10 cellular contexts compared by ENCODE assay signal in genomic region chr11:117970400-117971024, GRCh38. TPM values are rescaled to one million over a fixed set of nuclear protein-coding genes. Genes with fewer than 3 reads are reported as not detected.
DNase-seq lines count a peak whose midpoint lies in the region; ATAC-seq, FAIRE-seq and TF ChIP-seq lines count a peak whose summit lies in the region.
"Had no signal": no experiment of that assay in that cellular context is flagged by ENCODE, and none has a peak within 500 bp of the region (broad histone marks: within the 10 kb centered on the region; RNA-seq: fewer than 3 reads in every experiment).

No MANE protein-coding gene starts in this region.

- no peak overlapping the region for H3K27ac ChIP-seq in esophagus muscularis mucosa (replicated peaks in 1 of 4)
- H3K27ac ChIP-seq: WERI-Rb-1 had no signal

- H3K4me1 ChIP-seq in esophagus muscularis mucosa, result no peaks in the 10 kb centered on the region

- H3K9me3 ChIP-seq in esophagus muscularis mucosa, result no peaks in the 10 kb centered on the region

- no peak overlapping the region for H3K4me3 ChIP-seq in esophagus muscularis mucosa

- no peak for FAIRE-seq in urothelium cell line (lab: Jason Lieb, UNC)

- no peak for TF ChIP-seq POLR2A in esophagus muscularis mucosa (IDR thresholded peaks at IDR 0.05; ENCODE audit: low read depth)

- H3K36me3 ChIP-seq in esophagus muscularis mucosa, result no peaks in the 10 kb centered on the region
- H3K36me3 ChIP-seq: WERI-Rb-1 had no signal

- WGBS in esophagus muscularis mucosa, result 77% methylated on average over 4 of the region's 4 CpGs

- no peak for ATAC-seq in HG03457 (IDR thresholded peaks at IDR 0.05; ENCODE audit: unreplicated experiment)
- ATAC-seq in GM21825 (IDR thresholded peaks at IDR 0.05; ENCODE audit: unreplicated experiment), result no peak

- intact Hi-C loops in esophagus muscularis mucosa (cut with DNase I), result no loop called here

- TF ChIP-seq CTCF in esophagus muscularis mucosa (IDR thresholded peaks at IDR 0.05), result no peak

- TF ChIP-seq EP300 in esophagus muscularis mucosa (IDR thresholded peaks at IDR 0.05), result no peak

- peak; percentile 44 for DNase-seq in stimulated activated CD4-positive, alpha-beta T cell treated with anti-CD3 and anti-CD28 coated beads, Interleukin-1b, Interleukin-23, amount 100 ng/mL, for 48 hours
- DNase-seq in stimulated activated CD4-positive, alpha-beta T cell treated with anti-CD3 and anti-CD28 coated beads, Interleukin-12 subunit alpha, Interleukin-12 subunit beta, amount 100 ng/mL, for 4 hours, result no peak
- DNase-seq in SKM-1 (lab: John Stamatoyannopoulos, UW; ENCODE audit: unreplicated experiment) (peak; percentile 73), esophagus muscularis mucosa (ENCODE audit: extremely low spot score) (peak; percentile 88), urothelium cell line (ENCODE audit: low spot score) (peak; percentile 40), NCI-H1694 treated with DMSO at 0.1 percent for 48 hours (lab: John Stamatoyannopoulos, UW) (no peak)
- DNase-seq: WERI-Rb-1 had no signal

- H3K27me3 ChIP-seq in esophagus muscularis mucosa, result no peaks in the 10 kb centered on the region

RNA-seq across cellular contexts. Expression of gene IL10RA, which starts 15.7 kb away (rescaled TPM):
- total RNA-seq in esophagus muscularis mucosa, result 10 to 100 TPM; 14.3 to 34.9 (median 20.9) TPM
- total RNA-seq: LHCN-M2 had no signal

RNA-seq across cellular contexts. Expression of gene TMPRSS13, which starts 41.3 kb away (rescaled TPM):
- not detected for total RNA-seq in esophagus muscularis mucosa
- total RNA-seq: LHCN-M2 had no signal

Comparison
In these comparisons a context has a peak if more than half of its experiments do, and no peak if none do; other contexts are left out.
1. DNase-seq: peak in stimulated activated CD4-positive, alpha-beta T cell treated with anti-CD3 and anti-CD28 coated beads, Interleukin-1b, Interleukin-23, amount 100 ng/mL, for 48 hours (single experiment), SKM-1 (single experiment), esophagus muscularis mucosa (single experiment) and urothelium cell line (single experiment); none in stimulated activated CD4-positive, alpha-beta T cell treated with anti-CD3 and anti-CD28 coated beads, Interleukin-12 subunit alpha, Interleukin-12 subunit beta, amount 100 ng/mL, for 4 hours (single experiment) and NCI-H1694 treated with DMSO at 0.1 percent for 48 hours (single experiment).